In the genomic region with DNA sequence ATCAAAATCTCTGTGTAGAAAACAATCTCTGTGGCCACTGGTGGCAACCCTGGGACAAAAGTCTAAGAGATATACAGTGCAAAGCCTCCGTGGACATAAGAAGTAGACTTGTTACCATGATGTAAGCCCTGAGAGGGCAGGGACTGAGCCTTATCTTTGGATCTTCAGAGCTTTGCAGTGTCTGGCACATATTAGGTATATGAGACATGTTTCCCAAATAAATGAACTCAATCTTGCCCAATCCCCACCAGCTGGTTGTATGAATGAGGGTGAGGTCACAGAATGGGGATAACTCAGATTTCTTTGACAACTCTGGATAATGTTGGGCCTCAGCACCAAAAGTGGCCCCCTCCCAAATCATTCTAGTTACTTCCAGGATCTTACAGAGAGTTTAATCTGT, we compare ENCODE assay signal across 23 cellular contexts.
DNase-seq lines count a peak whose midpoint lies in the region; TF ChIP-seq lines count a peak whose summit lies in the region.
"Had no signal": no experiment of that assay in that cellular context is flagged by ENCODE, and none has a peak within 500 bp of the region (broad histone marks: within the 10 kb centered on the region; RNA-seq: fewer than 3 reads in every experiment).

No MANE protein-coding gene starts in this region.

- H3K4me1 ChIP-seq in ACC112 (ENCODE audit: control insufficient read depth, insufficient read depth, low read length, unreplicated experiment), result peaks cover 63% of the 10 kb centered on the region
- H3K4me1 ChIP-seq in GM23248 (ENCODE audit: insufficient read depth), result peaks cover 65% of the 10 kb centered on the region
- H3K4me1 ChIP-seq in SJSA1 (replicated peaks), result peaks cover 63% of the 10 kb centered on the region
- peaks cover 0 to 9% of the 10 kb centered on the region in 2 donors for H3K4me1 ChIP-seq in neuronal stem cell (ENCODE audit: control insufficient read depth in 2 of 2, insufficient read depth in 1 of 2, low read depth in 1 of 2, low read length in 2 of 2)

- H3K4me2 ChIP-seq in GM23248 (ENCODE audit: unreplicated experiment), result no peak overlapping the region
- H3K4me2 ChIP-seq in neuronal stem cell (ENCODE audit: insufficient read depth, low read length, poor library complexity, severe bottlenecking), result no peak overlapping the region

- in situ Hi-C loops in GM23248 (cut with MboI), result loop anchor here (25.0 kb wide), 1 partner anchor 200 kb away; no protein-coding TSS in a partner anchor

- H3K9me2 ChIP-seq in GM23248 (ENCODE audit: insufficient read depth), result no peaks in the 10 kb centered on the region; the same call in 1 of the 2 replicates

- H3K4me3 ChIP-seq in ACC112 (ENCODE audit: low read depth, low read length) (0 out of 2 replicates have a peak overlapping the region, but pooled peaks have one; percentile 51), GM23248 (no peak overlapping the region), SJSA1 (no peak overlapping the region), lower leg skin (ENCODE audit: low read depth, poor library complexity, severe bottlenecking) (no peak overlapping the region), neuronal stem cell (ENCODE audit: low read length in 2 of 2) (no peak overlapping the region)
- H3K4me3 ChIP-seq: cardiac muscle cell, esophagus muscularis mucosa, K562, thyroid gland had no signal

- H3F3A ChIP-seq in GM23248 (ENCODE audit: insufficient read depth), result peaks cover 70% of the 10 kb centered on the region

- no peaks in the 10 kb centered on the region for H4K20me1 ChIP-seq in GM23248 (ENCODE audit: insufficient read depth)

- intact Hi-C loops in lower leg skin (cut with DNase I; ENCODE audit: low total_unique reads), result no loop called here

- no peak for TF ChIP-seq POLR2A in lower leg skin (IDR thresholded peaks at IDR 0.05)

- WGBS in GM23248 (ENCODE audit: low coverage in 1 of 2, low lambda C conversion rate in 2 of 2, missing lambda C conversion rate in 2 of 2), 2 experiments, result 0 to 8% methylated on average over 1 of the region's 1 CpG
- WGBS in lower leg skin, 2 donors, result 32 to 50% methylated on average over 1 of the region's 1 CpG
- WGBS in neuronal stem cell (ENCODE audit: extremely low coverage in 2 of 2, insufficient read length in 2 of 2, insufficient replicate concordance in 1 of 2), 2 donors, result no CpG with 5 or more reads among the region's 1 CpG

- H2BK120ac ChIP-seq in neuronal stem cell (ENCODE audit: low read depth, low read length), result no peak overlapping the region

- no peaks in the 10 kb centered on the region for H3K79me2 ChIP-seq in ACC112 (ENCODE audit: control insufficient read depth, insufficient read depth, low read length, unreplicated experiment)
- no peaks in the 10 kb centered on the region for H3K79me2 ChIP-seq in GM23248 (ENCODE audit: insufficient read depth)

- H4K91ac ChIP-seq in neuronal stem cell (ENCODE audit: low read depth, low read length, poor library complexity), result no peak overlapping the region

- H2AFZ ChIP-seq in ACC112 (ENCODE audit: low read length, unreplicated experiment) (no peak overlapping the region), GM23248 (no peak overlapping the region), neuronal stem cell (ENCODE audit: low read length) (no peak overlapping the region)

- DNase-seq in GM23248 (peak; percentile 84), SJSA1 (ENCODE audit: low read depth in 1 of 2, low spot score in 2 of 2) (no peak), fibroblast of peridontal ligament (ENCODE audit: extremely low read depth) (peak; percentile 62), lower leg skin (ENCODE audit: low spot score in 2 of 2) (no peak), neuronal stem cell (ENCODE audit: low spot score) (no peak), NCI-H2227 treated with DMSO at 0.1 percent for 48 hours (lab: John Stamatoyannopoulos, UW) (no peak), medulla oblongata (ENCODE audit: extremely low spot score) (no peak)
- DNase-seq: ACHN; activated CD8-positive, alpha-beta T cell treated with anti-CD3 and anti-CD28 coated beads, Interleukin-2, amount 10 ng/mL, durations not matched to agents 7 days and 5 days; activated T-cell treated with anti-CD3 and anti-CD28 coated beads, Interleukin-2, amount 50 U/mL, for 48 hours; CD4-positive, alpha-beta memory T cell; DMS79; GOT3; NCI-H2029 treated with DMSO at 0.1 percent for 48 hours; NCI-H510A treated with DMSO at 0.1 percent for 48 hours; SIG-M5; T-helper 17 cell; thyroid gland had no signal

- H3K79me1 ChIP-seq in neuronal stem cell (ENCODE audit: low read depth, low read length), result no peaks in the 10 kb centered on the region

- H3K9me3 ChIP-seq in GM23248 (ENCODE audit: low read depth) (no peaks in the 10 kb centered on the region), SJSA1 (replicated peaks) (no peaks in the 10 kb centered on the region), neuronal stem cell (replicated peaks in 1 of 2; ENCODE audit: control insufficient read depth in 2 of 2, insufficient read depth in 1 of 2, low read depth in 1 of 2, low read length in 2 of 2) (no peaks in the 10 kb centered on the region)
- H3K9me3 ChIP-seq: esophagus muscularis mucosa, thyroid gland had no signal

- H4K8ac ChIP-seq in neuronal stem cell (ENCODE audit: low read depth, low read length), result no peak overlapping the region

- H3K14ac ChIP-seq in neuronal stem cell (ENCODE audit: low read length), result no peak overlapping the region

- H2BK5ac ChIP-seq in neuronal stem cell (ENCODE audit: low read length), result no peak overlapping the region

- H3K18ac ChIP-seq in neuronal stem cell (ENCODE audit: low read length), result no peak overlapping the region

- H2BK12ac ChIP-seq in neuronal stem cell (ENCODE audit: low read length), result no peak overlapping the region

- H3K27me3 ChIP-seq in ACC112 (ENCODE audit: insufficient read depth, low read length) (no peaks in the 10 kb centered on the region), GM23248 (replicated peaks; ENCODE audit: insufficient read depth) (no peaks in the 10 kb centered on the region), SJSA1 (replicated peaks) (no peaks in the 10 kb centered on the region), neuronal stem cell (ENCODE audit: control insufficient read depth in 3 of 3, insufficient read depth in 3 of 3, low read depth in 1 of 3, low read length in 3 of 3) (no peaks in the 10 kb centered on the region)
- H3K27me3 ChIP-seq: cardiac muscle cell, esophagus muscularis mucosa, thyroid gland had no signal

- H3K4ac ChIP-seq in neuronal stem cell (ENCODE audit: low read length), result no peak overlapping the region

- H2AK5ac ChIP-seq in neuronal stem cell (ENCODE audit: low read depth, low read length), result no peak overlapping the region

- TF ChIP-seq CTCF in lower leg skin (IDR thresholded peaks at IDR 0.05), result no peak

- no peak overlapping the region for H3K23ac ChIP-seq in neuronal stem cell (ENCODE audit: low read depth, low read length, poor library complexity)

- H2BK15ac ChIP-seq in neuronal stem cell (ENCODE audit: low read length), result no peak overlapping the region

- H3K36me3 ChIP-seq in ACC112 (ENCODE audit: insufficient read depth, low read length) (no peaks in the 10 kb centered on the region), GM23248 (ENCODE audit: low read depth) (no peaks in the 10 kb centered on the region), SJSA1 (no peaks in the 10 kb centered on the region), neuronal stem cell (replicated peaks in 1 of 2; ENCODE audit: control insufficient read depth in 2 of 2, insufficient read depth in 2 of 2, low read length in 2 of 2) (no peaks in the 10 kb centered on the region)
- H3K36me3 ChIP-seq: cardiac muscle cell, esophagus muscularis mucosa, thyroid gland had no signal

- H3K9ac ChIP-seq in GM23248 (peak overlapping the region; percentile 59; the same call in 1 of the 2 replicates), neuronal stem cell (ENCODE audit: low read depth, low read length, poor library complexity) (no peak overlapping the region)

- peak overlapping the region; percentile 99 for H3K27ac ChIP-seq in ACC112 (ENCODE audit: low read depth, low read length)
- peak overlapping the region; percentile 83 for H3K27ac ChIP-seq in GM23248
- H3K27ac ChIP-seq in SJSA1, result peak overlapping the region; percentile 91
- H3K27ac ChIP-seq in neuronal stem cell (replicated peaks; ENCODE audit: low read length), result no peak overlapping the region
- H3K27ac ChIP-seq: cardiac muscle cell, esophagus muscularis mucosa, HL-60, thyroid gland had no signal

Comparison
In these comparisons a context has a peak if more than half of its experiments do, and no peak if none do; other contexts are left out.
1. DNase-seq: peak in GM23248 (single experiment) and fibroblast of peridontal ligament (single experiment); none in SJSA1 (0 of 2), lower leg skin (0 of 2), neuronal stem cell (single experiment), NCI-H2227 treated with DMSO at 0.1 percent for 48 hours (single experiment) and medulla oblongata (single experiment).